In genomic region chr17:8150194-8151119, GRCh38 we compare ENCODE assay signal across 7 cellular contexts. TPM values are rescaled to one million over a fixed set of nuclear protein-coding genes. Genes with fewer than 3 reads are reported as not detected.
A peak's percentile ranks its signal among the peaks of the same experiment; 100 is the strongest.
DNase-seq lines count a peak whose midpoint lies in the region; ATAC-seq, FAIRE-seq and TF ChIP-seq lines count a peak whose summit lies in the region.
"Had no signal": no experiment of that assay in that cellular context is flagged by ENCODE, and none has a peak within 500 bp of the region (broad histone marks: within the 10 kb centered on the region; RNA-seq: fewer than 3 reads in every experiment).

No MANE protein-coding gene starts in this region.

- H3K27me3 ChIP-seq in bronchial epithelial cell (ENCODE audit: control insufficient read depth, insufficient read depth, low read length) = no peaks in the 10 kb centered on the region
- H3K27me3 ChIP-seq in psoas muscle (ENCODE audit: insufficient read depth in 3 of 3, low read length in 2 of 3) = no peaks in the 10 kb centered on the region

- no peak for ATAC-seq in psoas muscle

- FAIRE-seq in HTR-8/SVneo (lab: Jason Lieb, UNC) (peak; percentile 4), bronchial epithelial cell (lab: Jason Lieb, UNC) (no peak)

- DNase-seq in HTR-8/SVneo (ENCODE audit: insufficient read length, low spot score) = no peak
- no peak for DNase-seq in bronchial epithelial cell (ENCODE audit: low read depth)
- peak in 1 of 2 donors; percentile 19 for DNase-seq in psoas muscle
- DNase-seq in pons (ENCODE audit: low spot score) = no peak
- no peak for DNase-seq in HUDEP-2 (lab: John Stamatoyannopoulos, UW; ENCODE audit: unreplicated experiment in 76 of 76)
- DNase-seq in kidney glomerular epithelial cell (lab: John Stamatoyannopoulos, UW) = no peak

- H3K4me1 ChIP-seq in psoas muscle = peaks cover 49% of the 10 kb centered on the region

- peak overlapping the region; percentile 83 for H3K4me3 ChIP-seq in bronchial epithelial cell (ENCODE audit: low read depth, low read length)
- peak overlapping the region; percentile 97 for H3K4me3 ChIP-seq in psoas muscle

- 47 to 61% (median 49%) methylated on average over 18 of the region's 18 CpGs for WGBS in psoas muscle, 3 donors

- H3K36me3 ChIP-seq in bronchial epithelial cell (ENCODE audit: control insufficient read depth, insufficient read depth, low read length) (peaks cover 67% of the 10 kb centered on the region), psoas muscle (ENCODE audit: insufficient read depth in 1 of 2, low read depth in 1 of 2) (peaks cover 25 to 61% of the 10 kb centered on the region in 2 donors)

- peak overlapping the region; percentile 100 for H3K27ac ChIP-seq in psoas muscle

- no peaks in the 10 kb centered on the region for H3K9me3 ChIP-seq in psoas muscle

- TF ChIP-seq CTCF in bronchial epithelial cell (IDR thresholded peaks at IDR 0.05; ENCODE audit: insufficient read depth, low read length, severe bottlenecking) = no peak
- no peak for TF ChIP-seq CTCF in psoas muscle (IDR thresholded peaks at IDR 0.05)

- intact Hi-C loops in psoas muscle (cut with DNase I) = no loop called here

RNA-seq across cellular contexts. Expression of gene PER1, which starts 1.7 kb away (rescaled TPM):
- total RNA-seq in bronchial epithelial cell (21.9 and 26.4 TPM in 2 replicates), psoas muscle (100 to 1,000 TPM in 3 of 4 donors, 10 to 100 TPM in 1; 48.9 to 278 (median 166) TPM)
- 100 to 1,000 TPM; 133 to 173 (median 145) TPM for polyA plus RNA-seq in psoas muscle

RNA-seq across cellular contexts. Expression of gene VAMP2, which starts 12.3 kb away (rescaled TPM):
- total RNA-seq in bronchial epithelial cell (2.1 and 4.4 TPM in 2 replicates), psoas muscle (10 to 100 TPM; 39.7 to 59.2 (median 49.8) TPM)
- 10 to 100 TPM; 33.2 to 49.5 (median 35.2) TPM for polyA plus RNA-seq in psoas muscle

RNA-seq across cellular contexts. Expression of gene TMEM107, which starts 25.7 kb away (rescaled TPM):
- total RNA-seq in bronchial epithelial cell (20.2 and 24.2 TPM in 2 replicates), psoas muscle (1 to 10 TPM; 1.2 to 4.7 (median 2.9) TPM)
- 1 to 10 TPM; 1.5 to 1.9 (median 1.8) TPM for polyA plus RNA-seq in psoas muscle

RNA-seq across cellular contexts. Expression of gene HES7, which starts 26.6 kb away (rescaled TPM):
- total RNA-seq in bronchial epithelial cell (0.13 and 1.3 TPM in 2 replicates), psoas muscle (under 1 TPM in 1 of 4 donors, not detected in 3; 0.30 TPM)
- under 1 TPM in 1 of 3 donors, not detected in 2; 0.10 TPM for polyA plus RNA-seq in psoas muscle
- total RNA-seq: renal cortical epithelial cell had no signal

RNA-seq across cellular contexts. Expression of gene ALOXE3, which starts 32.1 kb away (rescaled TPM):
- 1.3 and 2.0 TPM in 2 replicates for total RNA-seq in bronchial epithelial cell
- not detected for total RNA-seq in psoas muscle
- polyA plus RNA-seq in psoas muscle = under 1 TPM in 1 of 3 donors, not detected in 2; 0.42 TPM
- total RNA-seq: renal cortical epithelial cell had no signal
